ENCODE assay signal across 21 cellular contexts in the genomic region with DNA sequence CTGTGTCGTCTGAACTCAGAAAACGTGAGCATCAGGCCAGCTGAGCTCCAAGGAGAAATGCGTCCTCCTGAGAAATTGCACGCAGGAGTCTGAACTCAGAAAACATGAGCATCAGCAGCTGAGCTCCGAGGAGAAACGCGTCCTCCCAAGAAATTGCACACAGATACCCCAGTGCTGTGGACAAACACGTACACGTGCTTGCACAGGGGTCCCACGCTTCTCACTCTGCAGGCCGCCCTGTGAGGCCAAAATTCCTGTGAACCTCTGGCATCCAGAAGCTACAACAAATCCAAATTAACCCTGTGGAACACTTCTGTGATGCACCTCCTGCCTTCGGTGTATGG.
DNase-seq lines count a peak whose midpoint lies in the region; ATAC-seq, FAIRE-seq and TF ChIP-seq lines count a peak whose summit lies in the region.
"Had no signal": no experiment of that assay in that cellular context is flagged by ENCODE, and none has a peak within 500 bp of the region (broad histone marks: within the 10 kb centered on the region; RNA-seq: fewer than 3 reads in every experiment).

No MANE protein-coding gene starts in this region.

- no peak for TF ChIP-seq POLR2A in Peyer's patch (IDR thresholded peaks at IDR 0.05)

- H3K27ac ChIP-seq in Peyer's patch (no peak overlapping the region), layer of hippocampus (ENCODE audit: low read depth, low read length) (peak overlapping the region; percentile 98), temporal lobe (ENCODE audit: low read depth, low read length) (peak overlapping the region; percentile 99)
- H3K27ac ChIP-seq: RWPE1 had no signal

- H3K27me3 ChIP-seq in Peyer's patch (no peaks in the 10 kb centered on the region), bronchial epithelial cell (ENCODE audit: control insufficient read depth, insufficient read depth, low read length) (no peaks in the 10 kb centered on the region), layer of hippocampus (ENCODE audit: control insufficient read depth, insufficient read depth, low read length) (no peaks in the 10 kb centered on the region)

- H3K36me3 ChIP-seq in Peyer's patch = no peaks in the 10 kb centered on the region
- no peaks in the 10 kb centered on the region for H3K36me3 ChIP-seq in bronchial epithelial cell (ENCODE audit: control insufficient read depth, insufficient read depth, low read length)

- H3K4me1 ChIP-seq in Peyer's patch = no peaks in the 10 kb centered on the region

- ATAC-seq in esophagus mucosa = no peak
- ATAC-seq in HG03139 (IDR thresholded peaks at IDR 0.05; ENCODE audit: unreplicated experiment) = no peak
- ATAC-seq in GM18861 (IDR thresholded peaks at IDR 0.05; ENCODE audit: unreplicated experiment) = no peak

- TF ChIP-seq CTCF in Peyer's patch (IDR thresholded peaks at IDR 0.05) (no peak), bronchial epithelial cell (IDR thresholded peaks at IDR 0.05; ENCODE audit: insufficient read depth, low read length, severe bottlenecking) (no peak)

- peak in 2 of 3 donors; percentile 19 to 23 for DNase-seq in Peyer's patch
- no peak for DNase-seq in bronchial epithelial cell (ENCODE audit: low read depth)
- DNase-seq: CD4-positive, CD25-positive, alpha-beta regulatory T cell; DMS153; DND-41; H7; KG1; MM.1S; NCI-H1048; NCI-H1417; NCI-H1694; NCI-H2029 treated with DMSO at 0.1 percent for 48 hours; NCI-H2227 treated with DMSO at 0.1 percent for 48 hours; NCI-H69; SHP77 had no signal

- H3K9me3 ChIP-seq in Peyer's patch = no peaks in the 10 kb centered on the region

- no peak overlapping the region for H3K4me3 ChIP-seq in Peyer's patch
- no peak overlapping the region for H3K4me3 ChIP-seq in bronchial epithelial cell (ENCODE audit: low read depth, low read length)

- FAIRE-seq in bronchial epithelial cell (lab: Jason Lieb, UNC) = peak; percentile 58

Comparison
In these comparisons a context has a peak if more than half of its experiments do, and no peak if none do; other contexts are left out.
1. H3K27ac ChIP-seq: peak in layer of hippocampus (single experiment) and temporal lobe (single experiment); none in Peyer's patch (0 of 4).